ENCODE assay signal across 8 cellular contexts in genomic region chr5:32312194-32312681, GRCh38. TPM values are rescaled to one million over a fixed set of nuclear protein-coding genes. Genes with fewer than 3 reads are reported as not detected.
DNase-seq lines count a peak whose midpoint lies in the region; ATAC-seq and TF ChIP-seq lines count a peak whose summit lies in the region.

No MANE protein-coding gene starts in this region.

- no peak for TF ChIP-seq CTCF in 22Rv1 (IDR thresholded peaks at IDR 0.05)

- peak; percentile 24 for ATAC-seq in GM18505 (IDR thresholded peaks at IDR 0.05; ENCODE audit: unreplicated experiment)
- ATAC-seq in HG03039 (IDR thresholded peaks at IDR 0.05; ENCODE audit: unreplicated experiment), result peak; percentile 16
- ATAC-seq in esophagus mucosa, result peak; percentile 29

- H3K27ac ChIP-seq in 22Rv1 (peak overlapping the region; percentile 89), muscle layer of colon (ENCODE audit: low read depth, low read length) (peak overlapping the region; percentile 87)

- H3K27me3 ChIP-seq in muscle layer of colon (ENCODE audit: control insufficient read depth in 1 of 2, insufficient read depth in 2 of 2, low read length in 2 of 2), result no peaks in the 10 kb centered on the region

- H3K4me3 ChIP-seq in muscle layer of colon (ENCODE audit: low read depth in 1 of 2, low read length in 2 of 2), result peak overlapping the region; percentile 62 to 76

- H3K9me3 ChIP-seq in muscle layer of colon (ENCODE audit: low read length), result no peaks in the 10 kb centered on the region

- no peak for TF ChIP-seq POLR2A in GM18505 (IDR thresholded peaks at IDR 0.05; ENCODE audit: borderline replicate concordance, extremely low read depth, insufficient read depth, insufficient read length)

- DNase-seq in NCI-H510A (lab: John Stamatoyannopoulos, UW), result peak; percentile 33
- DNase-seq in activated T-cell treated with anti-CD3 and anti-CD28 coated beads for 24 hours (ENCODE audit: low read depth), result peak; percentile 21
- peak; percentile 48 for DNase-seq in stimulated activated naive CD4-positive, alpha-beta T cell treated with Interleukin-2 at 50 U/mL for 16 hours (lab: John Stamatoyannopoulos, UW)

- no peaks in the 10 kb centered on the region for H3K36me3 ChIP-seq in muscle layer of colon (ENCODE audit: insufficient read depth, low read length)

- H3K4me1 ChIP-seq in muscle layer of colon (ENCODE audit: insufficient read depth, low read length), result peaks cover 32% of the 10 kb centered on the region

- H3K9ac ChIP-seq in muscle layer of colon (ENCODE audit: low read length), result peak overlapping the region; percentile 63

RNA-seq across cellular contexts. Expression of gene MTMR12, which starts 0.5 kb away (rescaled TPM):
- 16.9 TPM for total RNA-seq in esophagus mucosa

Comparison
In these comparisons a context has a peak if more than half of its experiments do, and no peak if none do; other contexts are left out.
1. Peak in every context shown above with its lines: DNase-seq, ATAC-seq, H3K4me3 ChIP-seq and H3K27ac ChIP-seq.